8 cellular contexts compared by ENCODE assay signal in genomic region chr2:8515390-8515761, GRCh38.
DNase-seq lines count a peak whose midpoint lies in the region; ATAC-seq and TF ChIP-seq lines count a peak whose summit lies in the region.

No MANE protein-coding gene starts in this region.

- DNase-seq in SKM-1 treated with dmso at 0.1 percent for 144 hours (lab: John Stamatoyannopoulos, UW; ENCODE audit: unreplicated experiment), result peak; percentile 90
- DNase-seq in stimulated activated CD4-positive, alpha-beta T cell treated with anti-CD3 and anti-CD28 coated beads, Interleukin-15, amount 100 ng/mL, for 48 hours (ENCODE audit: low read depth in 2 of 2), result peak; percentile 55 to 59
- DNase-seq in BE2C, result no peak
- no peak for DNase-seq in HCEC 1CT
- DNase-seq in A172 (ENCODE audit: low spot score), result no peak

- H3K36me3 ChIP-seq in BE2C, result no peaks in the 10 kb centered on the region

- H3K9me3 Mint-ChIP-seq in activated naive CD8-positive, alpha-beta T cell (ENCODE audit: low read depth), result peaks cover 4% of the 10 kb centered on the region

- H3K4me3 ChIP-seq in BE2C (ENCODE audit: low read depth, low read length), result no peak overlapping the region

- peaks cover 2% of the 10 kb centered on the region for H3K36me3 Mint-ChIP-seq in activated naive CD8-positive, alpha-beta T cell

- no peaks in the 10 kb centered on the region for H3K27me3 ChIP-seq in BE2C

- no peaks in the 10 kb centered on the region for H3K9me3 ChIP-seq in BE2C

- peak overlapping the region; percentile 18 for H3K4me3 Mint-ChIP-seq in activated naive CD8-positive, alpha-beta T cell

- H3K4me1 ChIP-seq in BE2C, result no peaks in the 10 kb centered on the region

- TF ChIP-seq CTCF in BE2C (IDR thresholded peaks at IDR 0.05; ENCODE audit: low read depth, low read length), result no peak

- no peaks in the 10 kb centered on the region for H3K27me3 Mint-ChIP-seq in activated naive CD8-positive, alpha-beta T cell

- ATAC-seq in GM18909 (IDR thresholded peaks at IDR 0.05; ENCODE audit: poor library complexity, unreplicated experiment), result peak; percentile 73
- ATAC-seq in HG02973 (IDR thresholded peaks at IDR 0.05; ENCODE audit: unreplicated experiment), result peak; percentile 54

- peak overlapping the region; percentile 93 for H3K27ac Mint-ChIP-seq in activated naive CD8-positive, alpha-beta T cell

- peaks cover 29% of the 10 kb centered on the region for H3K4me1 Mint-ChIP-seq in activated naive CD8-positive, alpha-beta T cell (ENCODE audit: low read depth)

Comparison
In these comparisons a context has a peak if more than half of its experiments do, and no peak if none do; other contexts are left out.
1. DNase-seq: peak in SKM-1 treated with dmso at 0.1 percent for 144 hours (single experiment) and stimulated activated CD4-positive, alpha-beta T cell treated with anti-CD3 and anti-CD28 coated beads, Interleukin-15, amount 100 ng/mL, for 48 hours (2 of 2); none in BE2C (single experiment), HCEC 1CT (single experiment) and A172 (single experiment).